13 cellular contexts compared by ENCODE assay signal in the genomic region with DNA sequence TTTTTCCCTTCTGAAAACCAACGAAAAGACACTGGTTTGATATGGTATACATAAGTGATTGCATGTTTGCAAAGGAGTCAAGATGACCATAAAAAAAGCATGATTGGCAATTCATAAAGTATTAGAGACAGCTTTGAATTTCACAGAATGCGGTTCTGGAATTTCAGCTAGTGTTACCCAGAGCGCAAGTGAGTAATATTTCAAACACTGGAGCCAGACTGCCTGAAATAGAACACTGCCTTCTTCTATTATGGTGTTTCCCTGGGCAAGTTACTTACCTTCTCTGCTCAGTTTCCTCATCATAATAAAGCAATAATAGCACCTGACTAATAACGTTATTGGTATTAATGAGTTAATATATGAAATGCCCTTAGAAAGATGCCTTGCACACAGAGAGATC. TPM values are rescaled to one million over a fixed set of nuclear protein-coding genes. Genes with fewer than 3 reads are reported as not detected.
"Had no signal": no experiment of that assay in that cellular context is flagged by ENCODE, and none has a peak within 500 bp of the region (broad histone marks: within the 10 kb centered on the region; RNA-seq: fewer than 3 reads in every experiment).

No MANE protein-coding gene starts in this region.

- H3K4me3 ChIP-seq: gastrocnemius medialis, heart right ventricle, right atrium auricular region, skin epidermis, upper lobe of right lung had no signal

- DNase-seq: activated CD4-positive, alpha-beta T cell treated with anti-CD3 and anti-CD28 coated beads, Interleukin-2, amount 50 U/mL, for 4 hours; activated naive CD8-positive, alpha-beta T cell treated with anti-CD3 and anti-CD28 coated beads for 36 hours; amygdala; gastrocnemius medialis; heart right ventricle; occipital lobe; stimulated activated CD4-positive, alpha-beta T cell treated with anti-CD3 and anti-CD28 coated beads, Interleukin-15, amount 100 ng/mL, for 24 hours; stimulated activated CD4-positive, alpha-beta T cell treated with anti-CD3 and anti-CD28 coated beads, Interleukin-2, amount 100 ng/mL, for 48 hours; SW 1271; upper lobe of right lung had no signal

- ATAC-seq: gastrocnemius medialis, heart right ventricle, upper lobe of right lung had no signal

- H3K36me3 ChIP-seq: gastrocnemius medialis, heart right ventricle, right atrium auricular region, upper lobe of right lung had no signal

- H3K4me1 ChIP-seq: heart right ventricle, right atrium auricular region, upper lobe of right lung had no signal

- H3K27ac ChIP-seq: gastrocnemius medialis, heart right ventricle, right atrium auricular region, skin epidermis, upper lobe of right lung had no signal

- H3K27me3 ChIP-seq: gastrocnemius medialis, heart right ventricle, right atrium auricular region, upper lobe of right lung had no signal

- H3K9me3 ChIP-seq: gastrocnemius medialis, heart right ventricle, right atrium auricular region, upper lobe of right lung had no signal

RNA-seq across cellular contexts. Expression of a gene that starts 54.7 kb away (rescaled TPM):
- total RNA-seq: activated CD8-positive, alpha-beta memory T cell treated with anti-CD3 and anti-CD28 coated beads for 36 hours; activated naive CD8-positive, alpha-beta T cell treated with anti-CD3 and anti-CD28 coated beads for 36 hours had no signal
